Comparison of ENCODE assay signal across 15 cellular contexts in the genomic region with DNA sequence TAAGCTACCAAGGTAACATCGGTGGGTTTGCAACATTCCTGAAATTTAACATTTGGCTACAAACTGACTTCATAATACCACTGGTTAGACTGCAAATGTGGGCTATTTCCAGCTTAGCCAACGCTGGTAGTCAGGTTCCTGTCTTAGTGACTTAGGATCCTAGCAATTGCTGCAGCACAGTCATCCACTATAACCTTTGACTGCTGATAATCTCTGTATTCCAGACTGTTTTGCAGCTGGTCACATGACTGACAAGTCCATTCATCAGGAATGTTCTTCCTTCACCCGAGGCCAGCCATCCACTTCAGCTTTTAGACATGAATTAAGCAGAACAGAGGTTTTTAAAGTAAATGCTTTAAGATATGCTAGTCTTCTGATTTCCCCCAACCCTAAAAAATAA.
A peak's percentile ranks its signal among the peaks of the same experiment; 100 is the strongest.
DNase-seq lines count a peak whose midpoint lies in the region; ATAC-seq, FAIRE-seq and TF ChIP-seq lines count a peak whose summit lies in the region.
"Had no signal": no experiment of that assay in that cellular context is flagged by ENCODE, and none has a peak within 500 bp of the region (broad histone marks: within the 10 kb centered on the region; RNA-seq: fewer than 3 reads in every experiment).

No MANE protein-coding gene starts in this region.

- H3K36me3 ChIP-seq in bronchial epithelial cell (ENCODE audit: control insufficient read depth, insufficient read depth, low read length) = no peaks in the 10 kb centered on the region
- H3K36me3 ChIP-seq in psoas muscle (ENCODE audit: insufficient read depth in 1 of 2, low read depth in 1 of 2) = no peaks in the 10 kb centered on the region
- H3K36me3 ChIP-seq: lower lobe of right lung had no signal

- peaks cover 9% of the 10 kb centered on the region for H3K4me1 ChIP-seq in psoas muscle
- H3K4me1 ChIP-seq: lower lobe of right lung had no signal

- no peaks in the 10 kb centered on the region for H3K27me3 ChIP-seq in bronchial epithelial cell (ENCODE audit: control insufficient read depth, insufficient read depth, low read length)
- no peaks in the 10 kb centered on the region for H3K27me3 ChIP-seq in psoas muscle (ENCODE audit: insufficient read depth in 3 of 3, low read length in 2 of 3)

- 35 to 46% (median 44%) methylated on average over 3 of the region's 3 CpGs for WGBS in psoas muscle, 3 donors

- ATAC-seq in left ventricle myocardium superior = peak; percentile 68
- ATAC-seq in psoas muscle = peak in 3 of 4 donors; percentile 46 to 51 (median 46)
- no peak for ATAC-seq in HG02678 (IDR thresholded peaks at IDR 0.05; ENCODE audit: unreplicated experiment)

- intact Hi-C loops in left ventricle myocardium superior (cut with micrococcal nuclease) = no loop called here
- intact Hi-C loops in psoas muscle (cut with DNase I) = no loop called here

- H3K4me3 ChIP-seq in bronchial epithelial cell (ENCODE audit: low read depth, low read length) (no peak overlapping the region), psoas muscle (no peak overlapping the region)
- H3K4me3 ChIP-seq: lower lobe of right lung had no signal

- H3K27ac ChIP-seq in psoas muscle = peak overlapping the region; percentile 50
- H3K27ac ChIP-seq: lower lobe of right lung had no signal

- H3K4me1 Mint-ChIP-seq in glutamatergic neuron (ENCODE audit: low read depth, unreplicated experiment) = peaks cover 9% of the 10 kb centered on the region
- H3K4me1 Mint-ChIP-seq: IgD-negative memory B cell had no signal

- H3K27me3 Mint-ChIP-seq in glutamatergic neuron (ENCODE audit: unreplicated experiment) = peaks cover 1% of the 10 kb centered on the region
- H3K27me3 Mint-ChIP-seq: IgD-negative memory B cell had no signal

- no peak for FAIRE-seq in bronchial epithelial cell (lab: Jason Lieb, UNC)

- no peak for TF ChIP-seq CTCF in bronchial epithelial cell (IDR thresholded peaks at IDR 0.05; ENCODE audit: insufficient read depth, low read length, severe bottlenecking)
- no peak for TF ChIP-seq CTCF in psoas muscle (IDR thresholded peaks at IDR 0.05)
- TF ChIP-seq CTCF in glutamatergic neuron (IDR thresholded peaks at IDR 0.05; ENCODE audit: partially characterized antibody, unreplicated experiment) = no peak

- H3K4me3 Mint-ChIP-seq in glutamatergic neuron (ENCODE audit: unreplicated experiment) = no peak overlapping the region
- H3K4me3 Mint-ChIP-seq: activated naive CD4-positive, alpha-beta T cell treated with anti-CD3 and anti-CD28 coated beads for 36 hours; H9; IgD-negative memory B cell had no signal

- H3K36me3 Mint-ChIP-seq in glutamatergic neuron (ENCODE audit: unreplicated experiment) = no peaks in the 10 kb centered on the region
- H3K36me3 Mint-ChIP-seq: IgD-negative memory B cell had no signal

- DNase-seq in LHCN-M2 (ENCODE audit: low read depth) (peak; percentile 79), bronchial epithelial cell (ENCODE audit: low read depth) (peak; percentile 53), left ventricle myocardium superior (no peak), psoas muscle (no peak), glutamatergic neuron (no peak), activated T-cell treated with anti-CD3 and anti-CD28 coated beads for 4 hours (no peak), hepatic stellate cell (ENCODE audit: low spot score) (no peak)
- DNase-seq: activated naive CD4-positive, alpha-beta T cell treated with anti-CD3 and anti-CD28 coated beads for 36 hours; cerebellar nuclear complex; H9; hypothalamus; lower lobe of right lung; NCI-H1105 had no signal

- no peak overlapping the region for H3K27ac Mint-ChIP-seq in glutamatergic neuron (ENCODE audit: unreplicated experiment)
- H3K27ac Mint-ChIP-seq: activated naive CD4-positive, alpha-beta T cell treated with anti-CD3 and anti-CD28 coated beads for 36 hours; IgD-negative memory B cell had no signal

- no peaks in the 10 kb centered on the region for H3K9me3 Mint-ChIP-seq in glutamatergic neuron (ENCODE audit: unreplicated experiment)

- H3K9me3 ChIP-seq in psoas muscle = no peaks in the 10 kb centered on the region
- H3K9me3 ChIP-seq: lower lobe of right lung had no signal

Comparison
In these comparisons a context has a peak if more than half of its experiments do, and no peak if none do; other contexts are left out.
1. DNase-seq: peak in LHCN-M2 (single experiment) and bronchial epithelial cell (single experiment); none in left ventricle myocardium superior (single experiment), psoas muscle (0 of 2), glutamatergic neuron (single experiment), activated T-cell treated with anti-CD3 and anti-CD28 coated beads for 4 hours (single experiment) and hepatic stellate cell (single experiment).